25 cellular contexts compared by ENCODE assay signal in genomic region chr3:193269343-193269742, GRCh38. TPM values are rescaled to one million over a fixed set of nuclear protein-coding genes. Genes with fewer than 3 reads are reported as not detected.
"Had no signal": no experiment of that assay in that cellular context is flagged by ENCODE, and none has a peak within 500 bp of the region (broad histone marks: within the 10 kb centered on the region; RNA-seq: fewer than 3 reads in every experiment).

No MANE protein-coding gene starts in this region.

- H3K4me3 Mint-ChIP-seq: activated B cell treated with CpG ODN at 0.5 μM for 24 hours; activated CD4-positive, alpha-beta memory T cell treated with anti-CD3 and anti-CD28 coated beads, Interleukin-2, amount 10 ng/mL, durations not matched to agents 7 days and 5 days; activated CD4-positive, alpha-beta T cell treated with anti-CD3 and anti-CD28 coated beads, Interleukin-2, amount 10 ng/mL, durations not matched to agents 24 days and 14 days; activated naive CD4-positive, alpha-beta T cell treated with anti-CD3 and anti-CD28 coated beads, Interleukin-2, amount 10 ng/mL, durations not matched to agents 7 days and 5 days; activated naive CD8-positive, alpha-beta T cell treated with anti-CD3 and anti-CD28 coated beads for 36 hours; activated T-helper 17 cell treated with anti-CD3 and anti-CD28 coated beads, Interleukin-2, amount 50 U/mL, for 72 hours; T-helper 1 cell treated with Interleukin-12 subunit alpha and Interleukin-12 subunit beta and Interleukin-4 antibody, amounts not matched to agents 30 μg/mL and 1 μg/mL, for 36 hours had no signal

- H3K27ac Mint-ChIP-seq: activated B cell treated with CpG ODN at 0.5 μM for 24 hours; activated CD4-positive, alpha-beta memory T cell treated with anti-CD3 and anti-CD28 coated beads, Interleukin-2, amount 10 ng/mL, durations not matched to agents 7 days and 5 days; activated CD4-positive, alpha-beta T cell treated with anti-CD3 and anti-CD28 coated beads, Interleukin-2, amount 10 ng/mL, durations not matched to agents 24 days and 14 days; activated naive CD4-positive, alpha-beta T cell treated with anti-CD3 and anti-CD28 coated beads, Interleukin-2, amount 10 ng/mL, durations not matched to agents 7 days and 5 days; activated naive CD8-positive, alpha-beta T cell treated with anti-CD3 and anti-CD28 coated beads for 36 hours; activated T-helper 17 cell treated with anti-CD3 and anti-CD28 coated beads, Interleukin-2, amount 50 U/mL, for 72 hours; T-helper 1 cell treated with Interleukin-12 subunit alpha and Interleukin-12 subunit beta and Interleukin-4 antibody, amounts not matched to agents 30 μg/mL and 1 μg/mL, for 36 hours had no signal

- ATAC-seq: activated T-helper 17 cell treated with anti-CD3 and anti-CD28 coated beads, Interleukin-2, amount 50 U/mL, for 72 hours; K562 had no signal

- DNase-seq: activated B cell treated with CpG ODN at 0.5 μM for 24 hours; activated CD4-positive, alpha-beta memory T cell treated with anti-CD3 and anti-CD28 coated beads, Interleukin-2, amount 10 ng/mL, durations not matched to agents 7 days and 5 days; activated CD4-positive, alpha-beta T cell treated with anti-CD3 and anti-CD28 coated beads for 1 hour; activated CD4-positive, alpha-beta T cell treated with anti-CD3 and anti-CD28 coated beads, Interleukin-2, amount 10 ng/mL, durations not matched to agents 24 days and 14 days; activated gamma-delta T cell treated with Interleukin-2 at 50 U/mL for 16 hours; activated naive CD4-positive, alpha-beta T cell treated with anti-CD3 and anti-CD28 coated beads, Interleukin-2, amount 10 ng/mL, durations not matched to agents 7 days and 5 days; activated naive CD8-positive, alpha-beta T cell treated with anti-CD3 and anti-CD28 coated beads for 36 hours; activated T-cell treated with anti-CD3 and anti-CD28 coated beads for 4 hours; activated T-cell treated with anti-CD3 and anti-CD28 coated beads, Interleukin-2, amount 50 U/mL, for 48 hours; brain microvascular endothelial cell; Karpas-422; NCI-H1105 treated with DMSO at 0.1 percent for 48 hours; NCI-H1436 treated with DMSO at 0.1 percent for 48 hours; NCI-H2081 treated with DMSO at 0.1 percent for 48 hours; NCI-H2171 treated with DMSO at 0.1 percent for 48 hours; NCI-H510A treated with DMSO at 0.1 percent for 48 hours; NCI-H69; SIG-M5; SW 1271 had no signal

- FAIRE-seq: K562 had no signal

- H3K4me1 Mint-ChIP-seq: activated B cell treated with CpG ODN at 0.5 μM for 24 hours; activated CD4-positive, alpha-beta memory T cell treated with anti-CD3 and anti-CD28 coated beads, Interleukin-2, amount 10 ng/mL, durations not matched to agents 7 days and 5 days; activated CD4-positive, alpha-beta T cell treated with anti-CD3 and anti-CD28 coated beads, Interleukin-2, amount 10 ng/mL, durations not matched to agents 24 days and 14 days; activated naive CD4-positive, alpha-beta T cell treated with anti-CD3 and anti-CD28 coated beads, Interleukin-2, amount 10 ng/mL, durations not matched to agents 7 days and 5 days; activated naive CD8-positive, alpha-beta T cell treated with anti-CD3 and anti-CD28 coated beads for 36 hours; activated T-helper 17 cell treated with anti-CD3 and anti-CD28 coated beads, Interleukin-2, amount 50 U/mL, for 72 hours had no signal

- H3K36me3 Mint-ChIP-seq: activated naive CD4-positive, alpha-beta T cell treated with anti-CD3 and anti-CD28 coated beads, Interleukin-2, amount 10 ng/mL, durations not matched to agents 7 days and 5 days; activated naive CD8-positive, alpha-beta T cell treated with anti-CD3 and anti-CD28 coated beads for 36 hours had no signal

- H3K27me3 Mint-ChIP-seq: activated B cell treated with CpG ODN at 0.5 μM for 24 hours; activated CD4-positive, alpha-beta memory T cell treated with anti-CD3 and anti-CD28 coated beads, Interleukin-2, amount 10 ng/mL, durations not matched to agents 7 days and 5 days; activated CD4-positive, alpha-beta T cell treated with anti-CD3 and anti-CD28 coated beads, Interleukin-2, amount 10 ng/mL, durations not matched to agents 24 days and 14 days; activated naive CD4-positive, alpha-beta T cell treated with anti-CD3 and anti-CD28 coated beads, Interleukin-2, amount 10 ng/mL, durations not matched to agents 7 days and 5 days had no signal

- H3K9me3 Mint-ChIP-seq: activated B cell treated with CpG ODN at 0.5 μM for 24 hours; activated CD4-positive, alpha-beta memory T cell treated with anti-CD3 and anti-CD28 coated beads, Interleukin-2, amount 10 ng/mL, durations not matched to agents 7 days and 5 days; activated CD4-positive, alpha-beta T cell treated with anti-CD3 and anti-CD28 coated beads, Interleukin-2, amount 10 ng/mL, durations not matched to agents 24 days and 14 days; activated naive CD4-positive, alpha-beta T cell treated with anti-CD3 and anti-CD28 coated beads, Interleukin-2, amount 10 ng/mL, durations not matched to agents 7 days and 5 days; activated naive CD8-positive, alpha-beta T cell treated with anti-CD3 and anti-CD28 coated beads for 36 hours; activated T-helper 17 cell treated with anti-CD3 and anti-CD28 coated beads, Interleukin-2, amount 50 U/mL, for 72 hours; T-helper 1 cell treated with Interleukin-12 subunit alpha and Interleukin-12 subunit beta and Interleukin-4 antibody, amounts not matched to agents 30 μg/mL and 1 μg/mL, for 36 hours had no signal

RNA-seq across cellular contexts. Expression of gene PLAAT1, which starts 28.3 kb away (rescaled TPM):
- total RNA-seq: activated B cell treated with CpG ODN at 0.5 μM for 24 hours; activated CD4-positive, alpha-beta memory T cell treated with anti-CD3 and anti-CD28 coated beads, Interleukin-2, amount 10 ng/mL, durations not matched to agents 7 days and 5 days; activated CD4-positive, alpha-beta T cell treated with anti-CD3 and anti-CD28 coated beads, Interleukin-2, amount 10 ng/mL, durations not matched to agents 24 days and 14 days; activated CD8-positive, alpha-beta memory T cell treated with anti-CD3 and anti-CD28 coated beads for 36 hours; activated T-helper 17 cell treated with anti-CD3 and anti-CD28 coated beads, Interleukin-2, amount 50 U/mL, for 72 hours; OCI-LY7; RPMI7951 had no signal
